In the genomic region with DNA sequence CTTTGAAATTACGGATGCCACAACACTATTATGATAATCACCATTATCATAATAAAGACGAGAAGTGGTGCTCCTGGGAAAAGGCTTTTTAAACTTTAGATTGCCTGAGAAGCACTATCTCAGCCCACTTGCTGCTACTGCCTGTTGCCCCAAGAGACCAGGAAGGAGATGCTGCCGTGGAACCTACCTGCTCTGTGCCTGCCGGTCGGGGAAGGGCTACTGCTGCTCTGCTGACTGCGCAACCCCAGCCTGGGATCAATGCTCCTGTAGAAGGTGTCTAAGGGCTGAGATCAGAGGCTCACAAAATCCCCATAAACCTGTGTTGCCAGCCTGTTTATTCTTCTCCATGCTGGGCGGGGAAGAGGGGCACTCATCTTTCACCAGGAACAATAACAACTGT, we compare ENCODE assay signal across 22 cellular contexts.
"Had no signal": no experiment of that assay in that cellular context is flagged by ENCODE, and none has a peak within 500 bp of the region (broad histone marks: within the 10 kb centered on the region; RNA-seq: fewer than 3 reads in every experiment).

No MANE protein-coding gene starts in this region.

- H3K27me3 Mint-ChIP-seq: naive thymus-derived CD8-positive, alpha-beta T cell; stimulated activated naive B cell treated with anti-CD40 and anti-IgM and Interleukin-4, amounts not matched to agents 10 μg/mL and 1 μg/mL and 100 μg/mL, for 72 hours; stimulated activated naive CD8-positive, alpha-beta T cell treated with anti-CD3 and anti-CD28 coated beads, Interleukin-15, amount 100 ng/mL, for 72 hours had no signal

- H3K27me3 ChIP-seq: colonic mucosa, heart right ventricle, neutrophil, spleen, testis, tibial nerve, upper lobe of right lung, vagina had no signal

- H3K4me3 Mint-ChIP-seq: naive thymus-derived CD8-positive, alpha-beta T cell; stimulated activated naive B cell treated with anti-CD40 and anti-IgM and Interleukin-4, amounts not matched to agents 10 μg/mL and 1 μg/mL and 100 μg/mL, for 72 hours; stimulated activated naive CD8-positive, alpha-beta T cell treated with anti-CD3 and anti-CD28 coated beads, Interleukin-15, amount 100 ng/mL, for 72 hours had no signal

- H3K27ac ChIP-seq: colonic mucosa, heart right ventricle, neutrophil, psoas muscle, spleen, testis, tibial nerve, upper lobe of right lung, vagina had no signal

- H3K4me3 ChIP-seq: colonic mucosa, heart right ventricle, mucosa of descending colon, psoas muscle, spleen, testis, tibial nerve, upper lobe of right lung, vagina had no signal

- DNase-seq: colonic mucosa; dermis blood vessel endothelial cell; heart right ventricle; hypothalamus; kidney; left colon; mucosa of descending colon; naive thymus-derived CD8-positive, alpha-beta T cell; psoas muscle; spleen; stimulated activated CD4-positive, alpha-beta T cell treated with anti-CD3 and anti-CD28 coated beads, Interleukin-15, amount 100 ng/mL, for 24 hours; stimulated activated CD4-positive, alpha-beta T cell treated with anti-CD3 and anti-CD28 coated beads, Interleukin-1b, Interleukin-23, amount 100 ng/mL, for 48 hours; stimulated activated CD4-positive, alpha-beta T cell treated with anti-CD3 and anti-CD28 coated beads, Interleukin-4, amount 100 ng/mL, for 24 hours; stimulated activated naive B cell treated with anti-CD40 and anti-IgM and Interleukin-4, amounts not matched to agents 10 μg/mL and 1 μg/mL and 100 μg/mL, for 72 hours; stimulated activated naive CD8-positive, alpha-beta T cell treated with anti-CD3 and anti-CD28 coated beads, Interleukin-15, amount 100 ng/mL, for 72 hours; testis; upper lobe of right lung had no signal

- H3K36me3 Mint-ChIP-seq: stimulated activated naive B cell treated with anti-CD40 and anti-IgM and Interleukin-4, amounts not matched to agents 10 μg/mL and 1 μg/mL and 100 μg/mL, for 72 hours had no signal

- H3K4me1 ChIP-seq: colonic mucosa, heart right ventricle, psoas muscle, spleen, testis, tibial nerve, upper lobe of right lung, vagina had no signal

- H3K36me3 ChIP-seq: colonic mucosa, heart right ventricle, neutrophil, spleen, tibial nerve, upper lobe of right lung, vagina had no signal

- ATAC-seq: esophagus mucosa; heart right ventricle; left colon; mucosa of descending colon; naive thymus-derived CD8-positive, alpha-beta T cell; psoas muscle; sciatic nerve; stimulated activated naive B cell treated with anti-CD40 and anti-IgM and Interleukin-4, amounts not matched to agents 10 μg/mL and 1 μg/mL and 100 μg/mL, for 72 hours; stimulated activated naive CD8-positive, alpha-beta T cell treated with anti-CD3 and anti-CD28 coated beads, Interleukin-15, amount 100 ng/mL, for 72 hours; upper lobe of right lung had no signal

- H3K9me3 ChIP-seq: colonic mucosa, neutrophil, psoas muscle, testis, upper lobe of right lung, vagina had no signal

- H3K4me1 Mint-ChIP-seq: naive thymus-derived CD8-positive, alpha-beta T cell; stimulated activated naive B cell treated with anti-CD40 and anti-IgM and Interleukin-4, amounts not matched to agents 10 μg/mL and 1 μg/mL and 100 μg/mL, for 72 hours; stimulated activated naive CD8-positive, alpha-beta T cell treated with anti-CD3 and anti-CD28 coated beads, Interleukin-15, amount 100 ng/mL, for 72 hours had no signal

- H3K27ac Mint-ChIP-seq: naive thymus-derived CD8-positive, alpha-beta T cell; stimulated activated naive B cell treated with anti-CD40 and anti-IgM and Interleukin-4, amounts not matched to agents 10 μg/mL and 1 μg/mL and 100 μg/mL, for 72 hours; stimulated activated naive CD8-positive, alpha-beta T cell treated with anti-CD3 and anti-CD28 coated beads, Interleukin-15, amount 100 ng/mL, for 72 hours had no signal
